ENCODE assay signal across 1 cellular context in genomic region chr1:81179239-81179638, GRCh38.
A peak's percentile ranks its signal among the peaks of the same experiment; 100 is the strongest.
TF ChIP-seq lines count a peak whose summit lies in the region.

No MANE protein-coding gene starts in this region.

TF ChIP-seq in HEK293, 187 proteins besides CTCF, POLR2A, EP300 and RAD21 (continued from another document and continues in another):
- TF ChIP-seq ZSCAN23 (tag by site-specific recombination; IDR thresholded peaks at IDR 0.05) (0 out of 2 replicates have a peak, but pooled peaks have one; percentile 51), ZNF404 (tag by site-specific recombination; IDR thresholded peaks at IDR 0.05) (no peak), INSM2 (tag by site-specific recombination; IDR thresholded peaks at IDR 0.05) (peak; percentile 65; the same call in 1 of the 2 replicates), ZNF677 (tag by site-specific recombination; IDR thresholded peaks at IDR 0.05) (no peak), ZNF639 (tag by site-specific recombination; IDR thresholded peaks at IDR 0.05) (peak; percentile 79; the same call in 1 of the 2 replicates), ZNF660 (tag by site-specific recombination; IDR thresholded peaks at IDR 0.05) (no peak), ZNF324 (tag by site-specific recombination; IDR thresholded peaks at IDR 0.05) (0 out of 2 replicates have a peak, but pooled peaks have one; percentile 24), BCL11B (tag by site-specific recombination; IDR thresholded peaks at IDR 0.05; ENCODE audit: low read depth) (no peak), ZNF585B (tag by site-specific recombination; IDR thresholded peaks at IDR 0.05) (no peak), RBAK (tag by site-specific recombination; IDR thresholded peaks at IDR 0.05) (peak; percentile 54; the same call in 1 of the 2 replicates), ZFP41 (tag by site-specific recombination; IDR thresholded peaks at IDR 0.05; ENCODE audit: borderline replicate concordance) (no peak), ZEB2 (tag by site-specific recombination; IDR thresholded peaks at IDR 0.05) (no peak), ZNF394 (tag by site-specific recombination; IDR thresholded peaks at IDR 0.05; ENCODE audit: borderline replicate concordance) (no peak), ZNF600 (tag by site-specific recombination; IDR thresholded peaks at IDR 0.05) (0 out of 2 replicates have a peak, but pooled peaks have one; percentile 34), ZBTB8A (tag by site-specific recombination; IDR thresholded peaks at IDR 0.05) (no peak), KLF10 (tag by site-specific recombination; IDR thresholded peaks at IDR 0.05) (peak; percentile 43; the same call in 1 of the 2 replicates), KLF7 (tag by site-specific recombination; IDR thresholded peaks at IDR 0.05; ENCODE audit: borderline replicate concordance) (no peak), SP7 (tag by site-specific recombination; IDR thresholded peaks at IDR 0.05) (peak; percentile 48), ZNF558 (tag by site-specific recombination; IDR thresholded peaks at IDR 0.05) (no peak), KLF1 (tag by site-specific recombination; IDR thresholded peaks at IDR 0.05) (no peak), ZNF449 (tag by site-specific recombination; IDR thresholded peaks at IDR 0.05) (no peak), ZSCAN18 (tag by site-specific recombination; IDR thresholded peaks at IDR 0.05) (no peak), ZNF596 (tag by site-specific recombination; IDR thresholded peaks at IDR 0.05) (no peak), ZNF777 (tag by site-specific recombination; IDR thresholded peaks at IDR 0.05; ENCODE audit: borderline replicate concordance) (no peak), ZNF350 (tag by site-specific recombination; IDR thresholded peaks at IDR 0.05) (peak; percentile 45), ZNF366 (tag by site-specific recombination; conservative IDR thresholded peaks at IDR 0.05) (0 out of 2 replicates have a peak, but pooled peaks have one; percentile 30), ZNF776 (tag by site-specific recombination; IDR thresholded peaks at IDR 0.05; ENCODE audit: borderline replicate concordance) (no peak), ZNF16 (tag by site-specific recombination; IDR thresholded peaks at IDR 0.05; ENCODE audit: low read depth) (no peak), EGR2 (tag by site-specific recombination; IDR thresholded peaks at IDR 0.05; ENCODE audit: low read depth) (no peak)
- TF ChIP-seq, protein P1, sequence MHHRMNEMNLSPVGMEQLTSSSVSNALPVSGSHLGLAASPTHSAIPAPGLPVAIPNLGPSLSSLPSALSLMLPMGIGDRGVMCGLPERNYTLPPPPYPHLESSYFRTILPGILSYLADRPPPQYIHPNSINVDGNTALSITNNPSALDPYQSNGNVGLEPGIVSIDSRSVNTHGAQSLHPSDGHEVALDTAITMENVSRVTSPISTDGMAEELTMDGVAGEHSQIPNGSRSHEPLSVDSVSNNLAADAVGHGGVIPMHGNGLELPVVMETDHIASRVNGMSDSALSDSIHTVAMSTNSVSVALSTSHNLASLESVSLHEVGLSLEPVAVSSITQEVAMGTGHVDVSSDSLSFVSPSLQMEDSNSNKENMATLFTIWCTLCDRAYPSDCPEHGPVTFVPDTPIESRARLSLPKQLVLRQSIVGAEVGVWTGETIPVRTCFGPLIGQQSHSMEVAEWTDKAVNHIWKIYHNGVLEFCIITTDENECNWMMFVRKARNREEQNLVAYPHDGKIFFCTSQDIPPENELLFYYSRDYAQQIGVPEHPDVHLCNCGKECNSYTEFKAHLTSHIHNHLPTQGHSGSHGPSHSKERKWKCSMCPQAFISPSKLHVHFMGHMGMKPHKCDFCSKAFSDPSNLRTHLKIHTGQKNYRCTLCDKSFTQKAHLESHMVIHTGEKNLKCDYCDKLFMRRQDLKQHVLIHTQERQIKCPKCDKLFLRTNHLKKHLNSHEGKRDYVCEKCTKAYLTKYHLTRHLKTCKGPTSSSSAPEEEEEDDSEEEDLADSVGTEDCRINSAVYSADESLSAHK (tag by site-specific recombination; IDR thresholded peaks at IDR 0.05), result no peak
- TF ChIP-seq, protein P2, sequence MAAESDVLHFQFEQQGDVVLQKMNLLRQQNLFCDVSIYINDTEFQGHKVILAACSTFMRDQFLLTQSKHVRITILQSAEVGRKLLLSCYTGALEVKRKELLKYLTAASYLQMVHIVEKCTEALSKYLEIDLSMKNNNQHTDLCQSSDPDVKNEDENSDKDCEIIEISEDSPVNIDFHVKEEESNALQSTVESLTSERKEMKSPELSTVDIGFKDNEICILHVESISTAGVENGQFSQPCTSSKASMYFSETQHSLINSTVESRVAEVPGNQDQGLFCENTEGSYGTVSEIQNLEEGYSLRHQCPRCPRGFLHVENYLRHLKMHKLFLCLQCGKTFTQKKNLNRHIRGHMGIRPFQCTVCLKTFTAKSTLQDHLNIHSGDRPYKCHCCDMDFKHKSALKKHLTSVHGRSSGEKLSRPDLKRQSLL (tag by site-specific recombination; IDR thresholded peaks at IDR 0.05), result no peak
- TF ChIP-seq, protein P3, sequence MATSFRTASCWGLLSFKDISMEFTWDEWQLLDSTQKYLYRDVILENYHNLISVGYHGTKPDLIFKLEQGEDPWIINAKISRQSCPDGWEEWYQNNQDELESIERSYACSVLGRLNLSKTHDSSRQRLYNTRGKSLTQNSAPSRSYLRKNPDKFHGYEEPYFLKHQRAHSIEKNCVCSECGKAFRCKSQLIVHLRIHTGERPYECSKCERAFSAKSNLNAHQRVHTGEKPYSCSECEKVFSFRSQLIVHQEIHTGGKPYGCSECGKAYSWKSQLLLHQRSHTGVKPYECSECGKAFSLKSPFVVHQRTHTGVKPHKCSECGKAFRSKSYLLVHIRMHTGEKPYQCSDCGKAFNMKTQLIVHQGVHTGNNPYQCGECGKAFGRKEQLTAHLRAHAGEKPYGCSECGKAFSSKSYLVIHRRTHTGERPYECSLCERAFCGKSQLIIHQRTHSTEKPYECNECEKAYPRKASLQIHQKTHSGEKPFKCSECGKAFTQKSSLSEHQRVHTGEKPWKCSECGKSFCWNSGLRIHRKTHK (tag by site-specific recombination; IDR thresholded peaks at IDR 0.05), result no peak
- TF ChIP-seq, protein P4, sequence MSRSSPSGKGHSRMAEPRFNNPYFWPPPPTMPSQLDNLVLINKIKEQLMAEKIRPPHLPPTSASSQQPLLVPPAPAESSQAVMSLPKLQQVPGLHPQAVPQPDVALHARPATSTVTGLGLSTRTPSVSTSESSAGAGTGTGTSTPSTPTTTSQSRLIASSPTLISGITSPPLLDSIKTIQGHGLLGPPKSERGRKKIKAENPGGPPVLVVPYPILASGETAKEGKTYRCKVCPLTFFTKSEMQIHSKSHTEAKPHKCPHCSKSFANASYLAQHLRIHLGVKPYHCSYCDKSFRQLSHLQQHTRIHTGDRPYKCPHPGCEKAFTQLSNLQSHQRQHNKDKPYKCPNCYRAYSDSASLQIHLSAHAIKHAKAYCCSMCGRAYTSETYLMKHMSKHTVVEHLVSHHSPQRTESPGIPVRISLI (tag by site-specific recombination; IDR thresholded peaks at IDR 0.05), result no peak
- TF ChIP-seq, protein P5, sequence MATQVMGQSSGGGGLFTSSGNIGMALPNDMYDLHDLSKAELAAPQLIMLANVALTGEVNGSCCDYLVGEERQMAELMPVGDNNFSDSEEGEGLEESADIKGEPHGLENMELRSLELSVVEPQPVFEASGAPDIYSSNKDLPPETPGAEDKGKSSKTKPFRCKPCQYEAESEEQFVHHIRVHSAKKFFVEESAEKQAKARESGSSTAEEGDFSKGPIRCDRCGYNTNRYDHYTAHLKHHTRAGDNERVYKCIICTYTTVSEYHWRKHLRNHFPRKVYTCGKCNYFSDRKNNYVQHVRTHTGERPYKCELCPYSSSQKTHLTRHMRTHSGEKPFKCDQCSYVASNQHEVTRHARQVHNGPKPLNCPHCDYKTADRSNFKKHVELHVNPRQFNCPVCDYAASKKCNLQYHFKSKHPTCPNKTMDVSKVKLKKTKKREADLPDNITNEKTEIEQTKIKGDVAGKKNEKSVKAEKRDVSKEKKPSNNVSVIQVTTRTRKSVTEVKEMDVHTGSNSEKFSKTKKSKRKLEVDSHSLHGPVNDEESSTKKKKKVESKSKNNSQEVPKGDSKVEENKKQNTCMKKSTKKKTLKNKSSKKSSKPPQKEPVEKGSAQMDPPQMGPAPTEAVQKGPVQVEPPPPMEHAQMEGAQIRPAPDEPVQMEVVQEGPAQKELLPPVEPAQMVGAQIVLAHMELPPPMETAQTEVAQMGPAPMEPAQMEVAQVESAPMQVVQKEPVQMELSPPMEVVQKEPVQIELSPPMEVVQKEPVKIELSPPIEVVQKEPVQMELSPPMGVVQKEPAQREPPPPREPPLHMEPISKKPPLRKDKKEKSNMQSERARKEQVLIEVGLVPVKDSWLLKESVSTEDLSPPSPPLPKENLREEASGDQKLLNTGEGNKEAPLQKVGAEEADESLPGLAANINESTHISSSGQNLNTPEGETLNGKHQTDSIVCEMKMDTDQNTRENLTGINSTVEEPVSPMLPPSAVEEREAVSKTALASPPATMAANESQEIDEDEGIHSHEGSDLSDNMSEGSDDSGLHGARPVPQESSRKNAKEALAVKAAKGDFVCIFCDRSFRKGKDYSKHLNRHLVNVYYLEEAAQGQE (tag by site-specific recombination; IDR thresholded peaks at IDR 0.05), result no peak
- TF ChIP-seq, protein P6, sequence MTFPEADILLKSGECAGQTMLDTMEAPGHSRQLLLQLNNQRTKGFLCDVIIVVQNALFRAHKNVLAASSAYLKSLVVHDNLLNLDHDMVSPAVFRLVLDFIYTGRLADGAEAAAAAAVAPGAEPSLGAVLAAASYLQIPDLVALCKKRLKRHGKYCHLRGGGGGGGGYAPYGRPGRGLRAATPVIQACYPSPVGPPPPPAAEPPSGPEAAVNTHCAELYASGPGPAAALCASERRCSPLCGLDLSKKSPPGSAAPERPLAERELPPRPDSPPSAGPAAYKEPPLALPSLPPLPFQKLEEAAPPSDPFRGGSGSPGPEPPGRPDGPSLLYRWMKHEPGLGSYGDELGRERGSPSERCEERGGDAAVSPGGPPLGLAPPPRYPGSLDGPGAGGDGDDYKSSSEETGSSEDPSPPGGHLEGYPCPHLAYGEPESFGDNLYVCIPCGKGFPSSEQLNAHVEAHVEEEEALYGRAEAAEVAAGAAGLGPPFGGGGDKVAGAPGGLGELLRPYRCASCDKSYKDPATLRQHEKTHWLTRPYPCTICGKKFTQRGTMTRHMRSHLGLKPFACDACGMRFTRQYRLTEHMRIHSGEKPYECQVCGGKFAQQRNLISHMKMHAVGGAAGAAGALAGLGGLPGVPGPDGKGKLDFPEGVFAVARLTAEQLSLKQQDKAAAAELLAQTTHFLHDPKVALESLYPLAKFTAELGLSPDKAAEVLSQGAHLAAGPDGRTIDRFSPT (tag by site-specific recombination; IDR thresholded peaks at IDR 0.05), result peak; percentile 69; the same call in 1 of the 2 replicates
